Comparison of ENCODE assay signal across 15 cellular contexts in the genomic region with DNA sequence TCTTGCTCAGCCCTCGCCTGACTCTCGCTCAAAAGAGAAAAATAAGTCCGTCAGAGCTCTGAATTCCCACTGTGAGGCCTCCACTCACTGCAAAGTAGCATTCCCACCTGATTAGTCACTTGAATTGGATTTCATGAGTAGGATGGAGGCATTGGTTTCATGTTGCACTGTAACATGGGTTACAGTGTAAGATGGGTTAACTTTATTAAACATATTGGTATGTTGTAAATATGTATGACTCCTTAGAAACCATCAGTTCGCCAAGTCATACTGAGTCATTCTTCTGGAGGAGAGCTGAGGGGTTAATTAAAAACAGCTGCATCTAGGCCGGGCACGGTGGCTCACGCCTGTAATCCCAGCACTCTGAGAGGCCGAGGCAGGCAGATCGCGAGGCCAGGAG.
A peak's percentile ranks its signal among the peaks of the same experiment; 100 is the strongest.
DNase-seq lines count a peak whose midpoint lies in the region; ATAC-seq and TF ChIP-seq lines count a peak whose summit lies in the region.
"Had no signal": no experiment of that assay in that cellular context is flagged by ENCODE, and none has a peak within 500 bp of the region (broad histone marks: within the 10 kb centered on the region; RNA-seq: fewer than 3 reads in every experiment).

No MANE protein-coding gene starts in this region.

- H3K4me1 ChIP-seq in SJCRH30: peaks cover 11% of the 10 kb centered on the region
- H3K4me1 ChIP-seq in naive thymus-derived CD4-positive, alpha-beta T cell (ENCODE audit: control insufficient read depth in 2 of 2, insufficient read depth in 2 of 2, low read length in 2 of 2): no peaks in the 10 kb centered on the region
- no peaks in the 10 kb centered on the region for H3K4me1 ChIP-seq in vagina
- H3K4me1 ChIP-seq: Caco-2 had no signal

- no peaks in the 10 kb centered on the region for H3K36me3 ChIP-seq in SJCRH30
- no peaks in the 10 kb centered on the region for H3K36me3 ChIP-seq in naive thymus-derived CD4-positive, alpha-beta T cell (ENCODE audit: control insufficient read depth in 2 of 3, insufficient read depth in 3 of 3, low read length in 3 of 3)
- H3K36me3 ChIP-seq in vagina: no peaks in the 10 kb centered on the region
- H3K36me3 ChIP-seq: thoracic aorta had no signal

- H3K27me3 Mint-ChIP-seq in naive thymus-derived CD4-positive, alpha-beta T cell: no peaks in the 10 kb centered on the region
- H3K27me3 Mint-ChIP-seq: activated naive CD4-positive, alpha-beta T cell treated with anti-CD3 and anti-CD28 coated beads, Interleukin-2, amount 50 U/mL, for 24 hours; dendritic cell treated with granulocyte-macrophage colony-stimulating factor and Interleukin-4, amounts not matched to agents 40 ng/mL and 50 ng/mL, for 4 days had no signal

- peaks cover 0 to 4% (median 0%) of the 10 kb centered on the region in 5 donors for H3K36me3 Mint-ChIP-seq in naive thymus-derived CD4-positive, alpha-beta T cell
- H3K36me3 Mint-ChIP-seq: activated naive CD4-positive, alpha-beta T cell treated with anti-CD3 and anti-CD28 coated beads, Interleukin-2, amount 50 U/mL, for 24 hours had no signal

- CTCF ChIA-PET in naive thymus-derived CD4-positive, alpha-beta T cell (lab: Charles Lee): no interaction called here

- no peak for ATAC-seq in naive thymus-derived CD4-positive, alpha-beta T cell
- ATAC-seq in GM19035 (IDR thresholded peaks at IDR 0.05; ENCODE audit: unreplicated experiment): no peak
- no peak for ATAC-seq in HG03378 (IDR thresholded peaks at IDR 0.05; ENCODE audit: unreplicated experiment)
- ATAC-seq: Right ventricle myocardium inferior had no signal

- DNase-seq in GM04503 (ENCODE audit: low read depth) (peak; percentile 91), SJCRH30 (peak; percentile 65 to 70), fibroblast of gingiva (ENCODE audit: low read depth) (peak; percentile 99), skeletal muscle cell (ENCODE audit: low read depth) (peak; percentile 98), vagina (ENCODE audit: extremely low spot score in 2 of 2) (no peak)
- DNase-seq in naive thymus-derived CD4-positive, alpha-beta T cell: no peak
- DNase-seq: Caco-2, NCI-H1105, NCI-H446 treated with DMSO at 0.1 percent for 48 hours had no signal

- no peak for TF ChIP-seq POLR2A in vagina (IDR thresholded peaks at IDR 0.05)

- H3K27ac ChIP-seq in SJCRH30 (peak overlapping the region; percentile 81), vagina (no peak overlapping the region)
- no peak overlapping the region for H3K27ac ChIP-seq in naive thymus-derived CD4-positive, alpha-beta T cell (ENCODE audit: low read depth, low read length)
- H3K27ac ChIP-seq: thoracic aorta had no signal

- H3K9me3 Mint-ChIP-seq in naive thymus-derived CD4-positive, alpha-beta T cell: peaks cover 0 to 25% (median 10%) of the 10 kb centered on the region in 11 donors

- H3K4me3 ChIP-seq in SJCRH30 (peak overlapping the region; percentile 35), skeletal muscle cell (ENCODE audit: low read depth, low read length) (no peak overlapping the region), vagina (no peak overlapping the region)
- no peak overlapping the region for H3K4me3 ChIP-seq in naive thymus-derived CD4-positive, alpha-beta T cell (ENCODE audit: low read length)
- H3K4me3 ChIP-seq: thoracic aorta had no signal

- no peaks in the 10 kb centered on the region for H3K4me1 Mint-ChIP-seq in naive thymus-derived CD4-positive, alpha-beta T cell
- H3K4me1 Mint-ChIP-seq: activated naive CD4-positive, alpha-beta T cell treated with anti-CD3 and anti-CD28 coated beads, Interleukin-2, amount 50 U/mL, for 24 hours had no signal

- intact Hi-C loops in naive thymus-derived CD4-positive, alpha-beta T cell (cut with micrococcal nuclease): no loop called here
- intact Hi-C loops in vagina (cut with DNase I): no loop called here

- H3K9me3 ChIP-seq in SJCRH30 (replicated peaks) (peaks cover 9% of the 10 kb centered on the region), vagina (no peaks in the 10 kb centered on the region)
- peaks cover 0 to 4% (median 0%) of the 10 kb centered on the region in 3 experiments for H3K9me3 ChIP-seq in naive thymus-derived CD4-positive, alpha-beta T cell (ENCODE audit: control insufficient read depth in 2 of 3, low read length in 3 of 3)
- H3K9me3 ChIP-seq: Caco-2, thoracic aorta had no signal

- no peak overlapping the region for H3K27ac Mint-ChIP-seq in naive thymus-derived CD4-positive, alpha-beta T cell
- H3K27ac Mint-ChIP-seq: activated naive CD4-positive, alpha-beta T cell treated with anti-CD3 and anti-CD28 coated beads, Interleukin-2, amount 50 U/mL, for 24 hours; dendritic cell treated with granulocyte-macrophage colony-stimulating factor and Interleukin-4, amounts not matched to agents 40 ng/mL and 50 ng/mL, for 4 days had no signal

- no peak for TF ChIP-seq CTCF in vagina (IDR thresholded peaks at IDR 0.05)

- no peaks in the 10 kb centered on the region for H3K27me3 ChIP-seq in SJCRH30
- H3K27me3 ChIP-seq in naive thymus-derived CD4-positive, alpha-beta T cell (ENCODE audit: control insufficient read depth in 2 of 2, insufficient read depth in 2 of 2, low read length in 2 of 2): no peaks in the 10 kb centered on the region
- H3K27me3 ChIP-seq in vagina: no peaks in the 10 kb centered on the region

- POLR2A ChIA-PET in naive thymus-derived CD4-positive, alpha-beta T cell (lab: Charles Lee): no interaction called here

- no peak overlapping the region for H3K4me3 Mint-ChIP-seq in naive thymus-derived CD4-positive, alpha-beta T cell
- H3K4me3 Mint-ChIP-seq: activated naive CD4-positive, alpha-beta T cell treated with anti-CD3 and anti-CD28 coated beads, Interleukin-2, amount 50 U/mL, for 24 hours; dendritic cell treated with granulocyte-macrophage colony-stimulating factor and Interleukin-4, amounts not matched to agents 40 ng/mL and 50 ng/mL, for 4 days had no signal

Comparison
In these comparisons a context has a peak if more than half of its experiments do, and no peak if none do; other contexts are left out.
1. DNase-seq: peak in GM04503 (single experiment), SJCRH30 (2 of 2), fibroblast of gingiva (single experiment) and skeletal muscle cell (single experiment); none in naive thymus-derived CD4-positive, alpha-beta T cell (0 of 9) and vagina (0 of 2).